In the genomic region with DNA sequence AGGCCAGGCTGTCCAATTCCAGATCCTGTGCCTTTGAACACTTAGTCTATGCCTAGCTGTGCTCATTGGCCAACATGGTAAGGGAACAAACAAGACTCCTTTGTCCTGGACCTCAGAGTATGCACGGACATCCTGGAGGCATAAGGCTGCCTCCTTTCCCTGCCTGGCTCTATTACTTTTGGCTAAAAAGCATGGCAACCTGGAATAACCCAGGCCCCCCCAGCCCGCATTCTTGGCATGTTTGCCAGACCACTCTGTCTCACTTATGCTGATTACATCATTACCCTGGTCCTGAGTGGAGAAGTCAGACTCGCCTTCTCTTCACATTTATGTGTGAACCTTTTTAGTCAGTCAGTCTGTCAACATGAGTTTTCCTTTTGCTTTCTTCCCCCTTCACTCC, we compare ENCODE assay signal across 1 cellular context.
TF ChIP-seq lines count a peak whose summit lies in the region.

No MANE protein-coding gene starts in this region.

TF ChIP-seq in GM23338, 12 proteins besides CTCF, POLR2A, EP300 and RAD21 (continued from another document):
- TF ChIP-seq, protein P1, sequence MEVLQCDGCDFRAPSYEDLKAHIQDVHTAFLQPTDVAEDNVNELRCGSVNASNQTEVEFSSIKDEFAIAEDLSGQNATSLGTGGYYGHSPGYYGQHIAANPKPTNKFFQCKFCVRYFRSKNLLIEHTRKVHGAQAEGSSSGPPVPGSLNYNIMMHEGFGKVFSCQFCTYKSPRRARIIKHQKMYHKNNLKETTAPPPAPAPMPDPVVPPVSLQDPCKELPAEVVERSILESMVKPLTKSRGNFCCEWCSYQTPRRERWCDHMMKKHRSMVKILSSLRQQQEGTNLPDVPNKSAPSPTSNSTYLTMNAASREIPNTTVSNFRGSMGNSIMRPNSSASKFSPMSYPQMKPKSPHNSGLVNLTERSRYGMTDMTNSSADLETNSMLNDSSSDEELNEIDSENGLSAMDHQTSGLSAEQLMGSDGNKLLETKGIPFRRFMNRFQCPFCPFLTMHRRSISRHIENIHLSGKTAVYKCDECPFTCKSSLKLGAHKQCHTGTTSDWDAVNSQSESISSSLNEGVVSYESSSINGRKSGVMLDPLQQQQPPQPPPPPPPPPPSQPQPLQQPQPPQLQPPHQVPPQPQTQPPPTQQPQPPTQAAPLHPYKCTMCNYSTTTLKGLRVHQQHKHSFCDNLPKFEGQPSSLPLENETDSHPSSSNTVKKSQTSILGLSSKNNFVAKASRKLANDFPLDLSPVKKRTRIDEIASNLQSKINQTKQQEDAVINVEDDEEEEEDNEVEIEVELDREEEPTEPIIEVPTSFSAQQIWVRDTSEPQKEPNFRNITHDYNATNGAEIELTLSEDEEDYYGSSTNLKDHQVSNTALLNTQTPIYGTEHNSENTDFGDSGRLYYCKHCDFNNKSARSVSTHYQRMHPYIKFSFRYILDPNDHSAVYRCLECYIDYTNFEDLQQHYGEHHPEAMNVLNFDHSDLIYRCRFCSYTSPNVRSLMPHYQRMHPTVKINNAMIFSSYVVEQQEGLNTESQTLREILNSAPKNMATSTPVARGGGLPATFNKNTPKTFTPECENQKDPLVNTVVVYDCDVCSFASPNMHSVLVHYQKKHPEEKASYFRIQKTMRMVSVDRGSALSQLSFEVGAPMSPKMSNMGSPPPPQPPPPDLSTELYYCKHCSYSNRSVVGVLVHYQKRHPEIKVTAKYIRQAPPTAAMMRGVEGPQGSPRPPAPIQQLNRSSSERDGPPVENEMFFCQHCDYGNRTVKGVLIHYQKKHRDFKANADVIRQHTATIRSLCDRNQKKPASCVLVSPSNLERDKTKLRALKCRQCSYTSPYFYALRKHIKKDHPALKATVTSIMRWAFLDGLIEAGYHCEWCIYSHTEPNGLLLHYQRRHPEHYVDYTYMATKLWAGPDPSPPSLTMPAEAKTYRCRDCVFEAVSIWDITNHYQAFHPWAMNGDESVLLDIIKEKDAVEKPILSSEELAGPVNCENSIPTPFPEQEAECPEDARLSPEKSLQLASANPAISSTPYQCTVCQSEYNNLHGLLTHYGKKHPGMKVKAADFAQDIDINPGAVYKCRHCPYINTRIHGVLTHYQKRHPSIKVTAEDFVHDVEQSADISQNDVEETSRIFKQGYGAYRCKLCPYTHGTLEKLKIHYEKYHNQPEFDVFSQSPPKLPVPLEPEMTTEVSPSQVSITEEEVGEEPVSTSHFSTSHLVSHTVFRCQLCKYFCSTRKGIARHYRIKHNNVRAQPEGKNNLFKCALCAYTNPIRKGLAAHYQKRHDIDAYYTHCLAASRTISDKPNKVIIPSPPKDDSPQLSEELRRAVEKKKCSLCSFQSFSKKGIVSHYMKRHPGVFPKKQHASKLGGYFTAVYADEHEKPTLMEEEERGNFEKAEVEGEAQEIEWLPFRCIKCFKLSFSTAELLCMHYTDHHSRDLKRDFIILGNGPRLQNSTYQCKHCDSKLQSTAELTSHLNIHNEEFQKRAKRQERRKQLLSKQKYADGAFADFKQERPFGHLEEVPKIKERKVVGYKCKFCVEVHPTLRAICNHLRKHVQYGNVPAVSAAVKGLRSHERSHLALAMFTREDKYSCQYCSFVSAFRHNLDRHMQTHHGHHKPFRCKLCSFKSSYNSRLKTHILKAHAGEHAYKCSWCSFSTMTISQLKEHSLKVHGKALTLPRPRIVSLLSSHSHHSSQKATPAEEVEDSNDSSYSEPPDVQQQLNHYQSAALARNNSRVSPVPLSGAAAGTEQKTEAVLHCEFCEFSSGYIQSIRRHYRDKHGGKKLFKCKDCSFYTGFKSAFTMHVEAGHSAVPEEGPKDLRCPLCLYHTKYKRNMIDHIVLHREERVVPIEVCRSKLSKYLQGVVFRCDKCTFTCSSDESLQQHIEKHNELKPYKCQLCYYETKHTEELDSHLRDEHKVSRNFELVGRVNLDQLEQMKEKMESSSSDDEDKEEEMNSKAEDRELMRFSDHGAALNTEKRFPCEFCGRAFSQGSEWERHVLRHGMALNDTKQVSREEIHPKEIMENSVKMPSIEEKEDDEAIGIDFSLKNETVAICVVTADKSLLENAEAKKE (CRISPR knock-in tag; IDR thresholded peaks at IDR 0.05) = no peak
